18 cellular contexts compared by ENCODE assay signal in the genomic region with DNA sequence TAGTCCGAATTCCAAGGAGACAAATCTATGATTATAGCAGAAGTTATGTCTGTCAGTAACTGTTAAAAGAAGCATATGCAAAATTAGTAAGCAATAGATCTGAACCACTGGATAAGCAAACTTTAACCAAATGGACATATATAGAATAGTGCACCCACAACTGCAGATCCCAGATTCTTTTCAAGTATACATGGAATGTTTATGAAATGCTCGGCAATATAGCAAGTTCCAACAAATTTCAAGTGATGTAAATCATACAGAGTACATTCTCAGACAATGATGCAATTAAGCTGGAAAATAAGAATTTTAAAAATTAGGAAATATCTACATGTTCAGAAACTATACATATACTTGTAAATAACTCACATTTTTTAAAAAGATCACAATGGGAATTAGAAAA. TPM values are rescaled to one million over a fixed set of nuclear protein-coding genes. Genes with fewer than 3 reads are reported as not detected.
DNase-seq lines count a peak whose midpoint lies in the region; TF ChIP-seq lines count a peak whose summit lies in the region.
"Had no signal": no experiment of that assay in that cellular context is flagged by ENCODE, and none has a peak within 500 bp of the region (broad histone marks: within the 10 kb centered on the region; RNA-seq: fewer than 3 reads in every experiment).

No MANE protein-coding gene starts in this region.

- H3K14ac ChIP-seq in trophoblast cell (ENCODE audit: low read length) = no peak overlapping the region

- H3K18ac ChIP-seq in trophoblast cell (ENCODE audit: low read length) = no peak overlapping the region

- H3K4me1 ChIP-seq in fibroblast of lung (ENCODE audit: control insufficient read depth, extremely low read depth, insufficient read depth, low read length) (no peaks in the 10 kb centered on the region), trophoblast cell (ENCODE audit: control insufficient read depth in 1 of 2, insufficient read depth in 2 of 2, low read length in 2 of 2) (peaks cover 0 to 5% of the 10 kb centered on the region in 2 experiments)
- H3K4me1 ChIP-seq: BE2C had no signal

- H3K4me2 ChIP-seq in fibroblast of lung (ENCODE audit: extremely low read depth, insufficient read depth, low read length) (no peak overlapping the region), trophoblast cell (ENCODE audit: low read length) (no peak overlapping the region)
- H3K4me2 ChIP-seq: GM23338, KMS-11, PC-9 had no signal

- H3K23ac ChIP-seq in trophoblast cell (ENCODE audit: low read length) = no peak overlapping the region

- no peak overlapping the region for H4K91ac ChIP-seq in trophoblast cell (ENCODE audit: low read depth, low read length)

- no peak overlapping the region for H2BK120ac ChIP-seq in trophoblast cell (ENCODE audit: insufficient read depth, low read length, poor library complexity)

- H3K4ac ChIP-seq in trophoblast cell (ENCODE audit: low read depth, low read length) = no peak overlapping the region

- H3K79me2 ChIP-seq in fibroblast of lung (ENCODE audit: control insufficient read depth, insufficient read depth, low read length) = no peaks in the 10 kb centered on the region
- no peaks in the 10 kb centered on the region for H3K79me2 ChIP-seq in trophoblast cell (ENCODE audit: control insufficient read depth, insufficient read depth, low read length, poor library complexity)

- H3K36me3 ChIP-seq in fibroblast of lung (ENCODE audit: control insufficient read depth, insufficient read depth, low read length) = no peaks in the 10 kb centered on the region
- H3K36me3 ChIP-seq in trophoblast cell (ENCODE audit: control insufficient read depth in 1 of 2, insufficient read depth in 2 of 2, low read length in 2 of 2) = no peaks in the 10 kb centered on the region
- H3K36me3 ChIP-seq: BE2C, MG63 had no signal

- H4K20me1 ChIP-seq in fibroblast of lung (ENCODE audit: control insufficient read depth, extremely low read depth, insufficient read depth, low read length) = no peaks in the 10 kb centered on the region

- no peak overlapping the region for H2AFZ ChIP-seq in fibroblast of lung (ENCODE audit: low read length)
- H2AFZ ChIP-seq in trophoblast cell (ENCODE audit: insufficient read depth, low read length, poor library complexity) = no peak overlapping the region
- H2AFZ ChIP-seq: GM23338, PC-9 had no signal

- H3K9me3 ChIP-seq in fibroblast of lung (ENCODE audit: control insufficient read depth, insufficient read depth, low read depth, low read length) (no peaks in the 10 kb centered on the region), trophoblast cell (ENCODE audit: insufficient read depth, low read depth, low read length) (peaks cover 1% of the 10 kb centered on the region)
- H3K9me3 ChIP-seq: BE2C, MG63 had no signal

- no peak overlapping the region for H2AK5ac ChIP-seq in trophoblast cell (ENCODE audit: low read length)

- H3K9ac ChIP-seq in fibroblast of lung (ENCODE audit: insufficient read depth, low read length) = no peak overlapping the region
- no peak overlapping the region for H3K9ac ChIP-seq in trophoblast cell (ENCODE audit: low read length)
- H3K9ac ChIP-seq: KMS-11 had no signal

- no peak overlapping the region for H4K8ac ChIP-seq in trophoblast cell (ENCODE audit: low read depth, low read length)

- H3K4me3 ChIP-seq in fibroblast of lung (replicated peaks in 1 of 4; ENCODE audit: control extremely low read depth in 1 of 4, insufficient read depth in 1 of 4, low read depth in 3 of 4, low read length in 4 of 4) = no peak overlapping the region
- H3K4me3 ChIP-seq in trophoblast cell (ENCODE audit: low read depth, low read length) = no peak overlapping the region
- H3K4me3 ChIP-seq in foreskin fibroblast (ENCODE audit: low read depth in 1 of 2, low read length in 2 of 2) = no peak overlapping the region
- H3K4me3 ChIP-seq: GM23338, MG63, PC-9 had no signal

- TF ChIP-seq CTCF in fibroblast of lung (conservative IDR thresholded peaks at IDR 0.05 in 1 of 2, IDR thresholded peaks at IDR 0.05 in 1 of 2; ENCODE audit: low read depth in 1 of 2, low read length in 2 of 2) = no peak
- no peak for TF ChIP-seq CTCF in foreskin fibroblast (IDR thresholded peaks at IDR 0.05; ENCODE audit: low read depth, low read length)

- H3K27ac ChIP-seq in fibroblast of lung (ENCODE audit: insufficient read depth, low read length) (no peak overlapping the region), trophoblast cell (ENCODE audit: low read depth, low read length) (no peak overlapping the region)
- H3K27ac ChIP-seq: KMS-11, PC-9 had no signal

- no CpG with 5 or more reads among the region's 2 CpGs for WGBS in trophoblast cell (ENCODE audit: extremely low coverage, insufficient coverage, insufficient read length)

- DNase-seq in EL = peak; percentile 7
- peak; percentile 62 for DNase-seq in amniotic epithelial cell (ENCODE audit: low read depth)
- DNase-seq in fibroblast of lung (ENCODE audit: low read depth in 2 of 2) = peak; percentile 9 to 66
- DNase-seq in trophoblast cell = peak; percentile 40 to 92
- DNase-seq in foreskin fibroblast = no peak
- DNase-seq in CD1c-positive myeloid dendritic cell (ENCODE audit: extremely low spot score) = no peak
- DNase-seq in GM19238 (ENCODE audit: insufficient read length, low spot score) = no peak
- DNase-seq: BE2C; CD8-positive, alpha-beta T cell; DMS79 treated with DMSO at 0.1 percent for 48 hours; MG63; NCI-H1105; NCI-H187; NCI-H446; NCI-H748 treated with DMSO at 0.1 percent for 48 hours; PC-9 had no signal

- no peak overlapping the region for H4K12ac ChIP-seq in trophoblast cell (ENCODE audit: low read depth, low read length)

- H2BK12ac ChIP-seq in trophoblast cell (ENCODE audit: low read length) = no peak overlapping the region

- H3K27me3 ChIP-seq in fibroblast of lung (ENCODE audit: control insufficient read depth, insufficient read depth, low read length) (no peaks in the 10 kb centered on the region), trophoblast cell (ENCODE audit: insufficient read depth, low read length) (no peaks in the 10 kb centered on the region)
- H3K27me3 ChIP-seq: BE2C, MG63 had no signal

- peaks cover 2% of the 10 kb centered on the region for H3K79me1 ChIP-seq in trophoblast cell (ENCODE audit: low read length)

- H2BK5ac ChIP-seq in trophoblast cell (ENCODE audit: low read depth, low read length, poor library complexity) = no peak overlapping the region

RNA-seq across cellular contexts. Expression of a gene that starts 8.4 kb away (rescaled TPM):
- 28.1 and 39.8 TPM in 2 replicates for total RNA-seq in fibroblast of lung
- 14.1 and 18.9 TPM in 2 replicates for polyA plus RNA-seq in fibroblast of lung
- polyA plus RNA-seq in fibroblast of lung (2012) = 5.3 and 10.2 TPM in 2 replicates
- 16.3 and 21.7 TPM in 2 replicates for polyA minus RNA-seq in fibroblast of lung (ENCODE audit: low replicate concordance)
- polyA plus RNA-seq in trophoblast cell (2013) = 13.5 and 15.5 TPM in 2 replicates

Comparison
In these comparisons a context has a peak if more than half of its experiments do, and no peak if none do; other contexts are left out.
1. DNase-seq: peak in EL (single experiment), amniotic epithelial cell (single experiment), fibroblast of lung (2 of 2) and trophoblast cell (2 of 2); none in foreskin fibroblast (0 of 2), CD1c-positive myeloid dendritic cell (single experiment) and GM19238 (single experiment).